ENCODE assay signal across 1 cellular context in the genomic region with DNA sequence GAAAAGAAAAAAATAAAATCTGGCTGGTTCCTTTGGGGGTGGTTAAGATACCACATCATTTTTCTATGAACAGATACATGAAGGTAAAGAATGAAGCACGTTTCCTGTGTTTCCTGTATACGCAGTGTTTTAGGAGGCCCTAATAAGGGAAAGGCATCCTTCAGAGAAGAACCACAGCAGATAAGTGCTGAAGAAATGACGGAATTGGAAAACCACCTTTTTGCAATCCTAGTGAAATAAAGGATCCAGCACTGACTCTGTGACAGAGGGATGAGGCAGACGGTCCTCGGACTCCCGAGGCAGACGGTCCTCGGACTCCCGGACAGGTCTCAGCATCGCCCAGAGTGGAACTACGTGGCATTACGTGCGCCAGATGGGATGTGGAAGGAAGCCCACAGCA.
TF ChIP-seq lines count a peak whose summit lies in the region.

No MANE protein-coding gene starts in this region.

TF ChIP-seq in H1, 55 proteins besides CTCF, POLR2A, EP300 and RAD21 (continued from another document):
- TF ChIP-seq, protein P1, sequence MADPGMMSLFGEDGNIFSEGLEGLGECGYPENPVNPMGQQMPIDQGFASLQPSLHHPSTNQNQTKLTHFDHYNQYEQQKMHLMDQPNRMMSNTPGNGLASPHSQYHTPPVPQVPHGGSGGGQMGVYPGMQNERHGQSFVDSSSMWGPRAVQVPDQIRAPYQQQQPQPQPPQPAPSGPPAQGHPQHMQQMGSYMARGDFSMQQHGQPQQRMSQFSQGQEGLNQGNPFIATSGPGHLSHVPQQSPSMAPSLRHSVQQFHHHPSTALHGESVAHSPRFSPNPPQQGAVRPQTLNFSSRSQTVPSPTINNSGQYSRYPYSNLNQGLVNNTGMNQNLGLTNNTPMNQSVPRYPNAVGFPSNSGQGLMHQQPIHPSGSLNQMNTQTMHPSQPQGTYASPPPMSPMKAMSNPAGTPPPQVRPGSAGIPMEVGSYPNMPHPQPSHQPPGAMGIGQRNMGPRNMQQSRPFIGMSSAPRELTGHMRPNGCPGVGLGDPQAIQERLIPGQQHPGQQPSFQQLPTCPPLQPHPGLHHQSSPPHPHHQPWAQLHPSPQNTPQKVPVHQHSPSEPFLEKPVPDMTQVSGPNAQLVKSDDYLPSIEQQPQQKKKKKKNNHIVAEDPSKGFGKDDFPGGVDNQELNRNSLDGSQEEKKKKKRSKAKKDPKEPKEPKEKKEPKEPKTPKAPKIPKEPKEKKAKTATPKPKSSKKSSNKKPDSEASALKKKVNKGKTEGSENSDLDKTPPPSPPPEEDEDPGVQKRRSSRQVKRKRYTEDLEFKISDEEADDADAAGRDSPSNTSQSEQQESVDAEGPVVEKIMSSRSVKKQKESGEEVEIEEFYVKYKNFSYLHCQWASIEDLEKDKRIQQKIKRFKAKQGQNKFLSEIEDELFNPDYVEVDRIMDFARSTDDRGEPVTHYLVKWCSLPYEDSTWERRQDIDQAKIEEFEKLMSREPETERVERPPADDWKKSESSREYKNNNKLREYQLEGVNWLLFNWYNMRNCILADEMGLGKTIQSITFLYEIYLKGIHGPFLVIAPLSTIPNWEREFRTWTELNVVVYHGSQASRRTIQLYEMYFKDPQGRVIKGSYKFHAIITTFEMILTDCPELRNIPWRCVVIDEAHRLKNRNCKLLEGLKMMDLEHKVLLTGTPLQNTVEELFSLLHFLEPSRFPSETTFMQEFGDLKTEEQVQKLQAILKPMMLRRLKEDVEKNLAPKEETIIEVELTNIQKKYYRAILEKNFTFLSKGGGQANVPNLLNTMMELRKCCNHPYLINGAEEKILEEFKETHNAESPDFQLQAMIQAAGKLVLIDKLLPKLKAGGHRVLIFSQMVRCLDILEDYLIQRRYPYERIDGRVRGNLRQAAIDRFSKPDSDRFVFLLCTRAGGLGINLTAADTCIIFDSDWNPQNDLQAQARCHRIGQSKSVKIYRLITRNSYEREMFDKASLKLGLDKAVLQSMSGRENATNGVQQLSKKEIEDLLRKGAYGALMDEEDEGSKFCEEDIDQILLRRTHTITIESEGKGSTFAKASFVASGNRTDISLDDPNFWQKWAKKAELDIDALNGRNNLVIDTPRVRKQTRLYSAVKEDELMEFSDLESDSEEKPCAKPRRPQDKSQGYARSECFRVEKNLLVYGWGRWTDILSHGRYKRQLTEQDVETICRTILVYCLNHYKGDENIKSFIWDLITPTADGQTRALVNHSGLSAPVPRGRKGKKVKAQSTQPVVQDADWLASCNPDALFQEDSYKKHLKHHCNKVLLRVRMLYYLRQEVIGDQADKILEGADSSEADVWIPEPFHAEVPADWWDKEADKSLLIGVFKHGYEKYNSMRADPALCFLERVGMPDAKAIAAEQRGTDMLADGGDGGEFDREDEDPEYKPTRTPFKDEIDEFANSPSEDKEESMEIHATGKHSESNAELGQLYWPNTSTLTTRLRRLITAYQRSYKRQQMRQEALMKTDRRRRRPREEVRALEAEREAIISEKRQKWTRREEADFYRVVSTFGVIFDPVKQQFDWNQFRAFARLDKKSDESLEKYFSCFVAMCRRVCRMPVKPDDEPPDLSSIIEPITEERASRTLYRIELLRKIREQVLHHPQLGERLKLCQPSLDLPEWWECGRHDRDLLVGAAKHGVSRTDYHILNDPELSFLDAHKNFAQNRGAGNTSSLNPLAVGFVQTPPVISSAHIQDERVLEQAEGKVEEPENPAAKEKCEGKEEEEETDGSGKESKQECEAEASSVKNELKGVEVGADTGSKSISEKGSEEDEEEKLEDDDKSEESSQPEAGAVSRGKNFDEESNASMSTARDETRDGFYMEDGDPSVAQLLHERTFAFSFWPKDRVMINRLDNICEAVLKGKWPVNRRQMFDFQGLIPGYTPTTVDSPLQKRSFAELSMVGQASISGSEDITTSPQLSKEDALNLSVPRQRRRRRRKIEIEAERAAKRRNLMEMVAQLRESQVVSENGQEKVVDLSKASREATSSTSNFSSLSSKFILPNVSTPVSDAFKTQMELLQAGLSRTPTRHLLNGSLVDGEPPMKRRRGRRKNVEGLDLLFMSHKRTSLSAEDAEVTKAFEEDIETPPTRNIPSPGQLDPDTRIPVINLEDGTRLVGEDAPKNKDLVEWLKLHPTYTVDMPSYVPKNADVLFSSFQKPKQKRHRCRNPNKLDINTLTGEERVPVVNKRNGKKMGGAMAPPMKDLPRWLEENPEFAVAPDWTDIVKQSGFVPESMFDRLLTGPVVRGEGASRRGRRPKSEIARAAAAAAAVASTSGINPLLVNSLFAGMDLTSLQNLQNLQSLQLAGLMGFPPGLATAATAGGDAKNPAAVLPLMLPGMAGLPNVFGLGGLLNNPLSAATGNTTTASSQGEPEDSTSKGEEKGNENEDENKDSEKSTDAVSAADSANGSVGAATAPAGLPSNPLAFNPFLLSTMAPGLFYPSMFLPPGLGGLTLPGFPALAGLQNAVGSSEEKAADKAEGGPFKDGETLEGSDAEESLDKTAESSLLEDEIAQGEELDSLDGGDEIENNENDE (IDR thresholded peaks at IDR 0.05; ENCODE audit: insufficient replicate concordance, low read length) = no peak
- no peak for TF ChIP-seq RXRA (IDR thresholded peaks at IDR 0.05; ENCODE audit: insufficient read depth, low read depth, low read length)
